1 cellular context compared by ENCODE assay signal in the genomic region with DNA sequence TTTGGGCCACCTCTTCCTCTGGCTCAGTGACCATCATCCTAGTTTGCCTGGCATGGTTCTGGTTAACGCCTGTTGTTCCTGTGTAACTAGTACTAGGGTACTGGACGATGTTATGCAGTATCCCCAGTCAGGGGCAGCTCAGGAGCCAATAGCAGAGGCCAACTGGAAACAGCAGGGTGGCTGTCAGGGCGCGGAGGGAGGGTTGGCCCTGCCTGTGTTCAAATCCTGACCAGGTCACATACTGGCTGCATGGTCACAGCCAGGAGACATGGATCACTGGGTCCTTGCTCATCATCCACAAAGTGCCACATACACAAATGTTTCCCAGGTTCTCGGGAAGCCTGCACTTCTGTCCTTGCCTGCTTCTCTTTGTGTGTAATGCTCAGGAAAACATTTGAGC.
TF ChIP-seq lines count a peak whose summit lies in the region.

No MANE protein-coding gene starts in this region.

TF ChIP-seq in WTC11, 78 proteins besides CTCF, POLR2A, EP300 and RAD21 (continued from another document):
- no peak for TF ChIP-seq ZNF671 (CRISPR knock-in tag; IDR thresholded peaks at IDR 0.05)
- TF ChIP-seq ETV6 (CRISPR knock-in tag; IDR thresholded peaks at IDR 0.05), result no peak
- TF ChIP-seq, protein P1, sequence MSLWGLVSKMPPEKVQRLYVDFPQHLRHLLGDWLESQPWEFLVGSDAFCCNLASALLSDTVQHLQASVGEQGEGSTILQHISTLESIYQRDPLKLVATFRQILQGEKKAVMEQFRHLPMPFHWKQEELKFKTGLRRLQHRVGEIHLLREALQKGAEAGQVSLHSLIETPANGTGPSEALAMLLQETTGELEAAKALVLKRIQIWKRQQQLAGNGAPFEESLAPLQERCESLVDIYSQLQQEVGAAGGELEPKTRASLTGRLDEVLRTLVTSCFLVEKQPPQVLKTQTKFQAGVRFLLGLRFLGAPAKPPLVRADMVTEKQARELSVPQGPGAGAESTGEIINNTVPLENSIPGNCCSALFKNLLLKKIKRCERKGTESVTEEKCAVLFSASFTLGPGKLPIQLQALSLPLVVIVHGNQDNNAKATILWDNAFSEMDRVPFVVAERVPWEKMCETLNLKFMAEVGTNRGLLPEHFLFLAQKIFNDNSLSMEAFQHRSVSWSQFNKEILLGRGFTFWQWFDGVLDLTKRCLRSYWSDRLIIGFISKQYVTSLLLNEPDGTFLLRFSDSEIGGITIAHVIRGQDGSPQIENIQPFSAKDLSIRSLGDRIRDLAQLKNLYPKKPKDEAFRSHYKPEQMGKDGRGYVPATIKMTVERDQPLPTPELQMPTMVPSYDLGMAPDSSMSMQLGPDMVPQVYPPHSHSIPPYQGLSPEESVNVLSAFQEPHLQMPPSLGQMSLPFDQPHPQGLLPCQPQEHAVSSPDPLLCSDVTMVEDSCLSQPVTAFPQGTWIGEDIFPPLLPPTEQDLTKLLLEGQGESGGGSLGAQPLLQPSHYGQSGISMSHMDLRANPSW (CRISPR knock-in tag; conservative IDR thresholded peaks at IDR 0.05; ENCODE audit: low read depth), result no peak
